In the genomic region with DNA sequence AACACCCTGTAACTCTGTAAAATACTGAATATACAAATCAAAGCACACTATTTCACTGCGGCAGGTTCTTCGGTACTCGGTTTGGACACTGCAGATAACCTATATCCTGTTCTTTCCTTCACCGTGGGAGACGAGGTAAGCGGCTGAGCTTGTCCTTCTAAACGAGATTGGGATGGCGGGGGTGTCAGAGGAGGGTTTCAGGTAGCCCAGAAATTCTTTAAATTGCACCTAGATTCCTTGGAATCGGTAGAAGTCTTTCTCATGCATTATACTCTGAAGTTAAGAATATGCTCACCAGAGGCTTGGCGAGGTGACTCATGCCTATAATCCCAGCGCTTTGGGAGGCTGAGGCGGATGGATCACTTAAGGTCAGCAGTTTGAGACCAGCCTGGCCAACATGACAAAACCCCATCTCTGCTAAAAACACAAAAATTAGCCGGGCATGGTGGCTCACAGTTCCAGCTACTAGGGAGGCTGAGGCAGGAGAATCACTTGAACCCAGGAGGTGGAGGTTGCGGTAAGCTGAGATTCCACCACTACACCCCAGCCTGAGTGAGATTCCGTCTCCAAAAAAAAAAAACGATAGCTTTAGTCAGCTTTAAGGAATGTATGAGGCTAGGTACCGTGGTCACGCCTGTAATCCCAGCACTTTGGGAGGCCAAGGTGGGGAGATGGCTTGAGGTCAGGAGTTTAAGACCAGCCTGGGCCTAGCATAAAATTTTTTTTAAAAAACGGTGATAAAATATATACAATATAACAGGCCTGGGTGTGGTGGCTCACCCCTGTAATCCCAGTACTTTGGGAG, we compare ENCODE assay signal across 10 cellular contexts. TPM values are rescaled to one million over a fixed set of nuclear protein-coding genes. Genes with fewer than 3 reads are reported as not detected.
DNase-seq lines count a peak whose midpoint lies in the region; TF ChIP-seq lines count a peak whose summit lies in the region.
"Had no signal": no experiment of that assay in that cellular context is flagged by ENCODE, and none has a peak within 500 bp of the region (broad histone marks: within the 10 kb centered on the region; RNA-seq: fewer than 3 reads in every experiment).

No MANE protein-coding gene starts in this region.

- no peak overlapping the region for H4K8ac ChIP-seq in trophoblast cell (ENCODE audit: low read depth, low read length)

- H3K79me1 ChIP-seq in trophoblast cell (ENCODE audit: low read length) = no peaks in the 10 kb centered on the region

- no peaks in the 10 kb centered on the region for H3K4me1 ChIP-seq in trophoblast cell (ENCODE audit: control insufficient read depth in 1 of 2, insufficient read depth in 2 of 2, low read length in 2 of 2)

- no peak overlapping the region for H4K91ac ChIP-seq in trophoblast cell (ENCODE audit: low read depth, low read length)

- no peak overlapping the region for H2AFZ ChIP-seq in trophoblast cell (ENCODE audit: insufficient read depth, low read length, poor library complexity)

- no peak overlapping the region for H3K27ac ChIP-seq in trophoblast cell (ENCODE audit: low read depth, low read length)
- H3K27ac ChIP-seq: thoracic aorta had no signal

- H2BK120ac ChIP-seq in trophoblast cell (ENCODE audit: insufficient read depth, low read length, poor library complexity) = no peak overlapping the region

- DNase-seq in NCI-H82 (lab: John Stamatoyannopoulos, UW) (peak; percentile 34), NCI-H82 treated with DMSO at 0.1 percent for 48 hours (lab: John Stamatoyannopoulos, UW; ENCODE audit: unreplicated experiment) (no peak), MG63 (peak; percentile 60), trophoblast cell (peak; percentile 25 to 62), Kasumi-1 (lab: John Stamatoyannopoulos, UW) (no peak), iPS-NIHi7 (ENCODE audit: extremely low spot score) (no peak)
- DNase-seq in stimulated activated CD4-positive, alpha-beta T cell treated with anti-CD3 and anti-CD28 coated beads, Interleukin-4, amount 100 ng/mL, for 4 hours = no peak

- H3K79me2 ChIP-seq in trophoblast cell (ENCODE audit: control insufficient read depth, insufficient read depth, low read length, poor library complexity) = no peaks in the 10 kb centered on the region

- no peak overlapping the region for H3K18ac ChIP-seq in trophoblast cell (ENCODE audit: low read length)

- no peak overlapping the region for H3K4me2 ChIP-seq in trophoblast cell (ENCODE audit: low read length)

- H3K27me3 Mint-ChIP-seq in brain = no peaks in the 10 kb centered on the region

- H3K27me3 ChIP-seq in MG63 (no peaks in the 10 kb centered on the region), trophoblast cell (ENCODE audit: insufficient read depth, low read length) (no peaks in the 10 kb centered on the region)

- TF ChIP-seq CTCF in brain (conservative IDR thresholded peaks at IDR 0.05) = no peak

- H3K36me3 Mint-ChIP-seq in brain = peaks cover 19% of the 10 kb centered on the region

- H3K27ac Mint-ChIP-seq in brain = peak overlapping the region in 3 of 5 experiments; percentile 26 to 82 (median 35)
- H3K27ac Mint-ChIP-seq: activated T-helper 2 cell treated with anti-CD3 and anti-CD28 coated beads, Interferon-gamma antibody, Interleukin-2, Interleukin-4, amounts not matched to agents 10 μg/mL and 5 μg/mL and 100 μg/mL, durations not matched to agents 14 hours and 24 hours and 36 hours had no signal

- H2AK5ac ChIP-seq in trophoblast cell (ENCODE audit: low read length) = no peak overlapping the region

- H3K4ac ChIP-seq in trophoblast cell (ENCODE audit: low read depth, low read length) = no peak overlapping the region

- H3K23ac ChIP-seq in trophoblast cell (ENCODE audit: low read length) = no peak overlapping the region

- no peaks in the 10 kb centered on the region for H3K4me1 Mint-ChIP-seq in brain

- H3K4me3 ChIP-seq in MG63 = no peak overlapping the region
- H3K4me3 ChIP-seq in trophoblast cell (ENCODE audit: low read depth, low read length) = no peak overlapping the region
- H3K4me3 ChIP-seq: thoracic aorta had no signal

- no peak overlapping the region for H3K4me3 Mint-ChIP-seq in brain

- H3K9me3 Mint-ChIP-seq in brain = no peaks in the 10 kb centered on the region
- H3K9me3 Mint-ChIP-seq: activated T-helper 2 cell treated with anti-CD3 and anti-CD28 coated beads, Interferon-gamma antibody, Interleukin-2, Interleukin-4, amounts not matched to agents 10 μg/mL and 5 μg/mL and 100 μg/mL, durations not matched to agents 14 hours and 24 hours and 36 hours had no signal

- H2BK12ac ChIP-seq in trophoblast cell (ENCODE audit: low read length) = no peak overlapping the region

- H3K14ac ChIP-seq in trophoblast cell (ENCODE audit: low read length) = no peak overlapping the region

- H2BK5ac ChIP-seq in trophoblast cell (ENCODE audit: low read depth, low read length, poor library complexity) = no peak overlapping the region

- H3K36me3 ChIP-seq in MG63 = peaks cover 1% of the 10 kb centered on the region
- H3K36me3 ChIP-seq in trophoblast cell (ENCODE audit: control insufficient read depth in 1 of 2, insufficient read depth in 2 of 2, low read length in 2 of 2) = peaks cover 22 to 23% of the 10 kb centered on the region in 2 experiments

- no peak overlapping the region for H4K12ac ChIP-seq in trophoblast cell (ENCODE audit: low read depth, low read length)

- WGBS in trophoblast cell (ENCODE audit: extremely low coverage, insufficient coverage, insufficient read length) = no CpG with 5 or more reads among the region's 19 CpGs

- no peak overlapping the region for H3K9ac ChIP-seq in trophoblast cell (ENCODE audit: low read length)

- H3K9me3 ChIP-seq in MG63 (no peaks in the 10 kb centered on the region), trophoblast cell (ENCODE audit: insufficient read depth, low read depth, low read length) (no peaks in the 10 kb centered on the region)
- H3K9me3 ChIP-seq: thoracic aorta had no signal

RNA-seq across cellular contexts. Expression of gene LAT2, which starts 10.1 kb away (rescaled TPM):
- total RNA-seq in MG63 (2014; rRNA removed; shearing (Covaris generic); ENCODE audit: low replicate concordance) = 0.20 TPM in 1 of 2 replicates, not detected in the other
- 8.1 TPM for polyA plus RNA-seq in brain (ENCODE audit: insufficient read depth, low read depth, low replicate concordance)
- 0.22 and 0.30 TPM in 2 replicates for polyA plus RNA-seq in trophoblast cell (2013)

RNA-seq across cellular contexts. Expression of gene EIF4H, which starts 25.6 kb away (rescaled TPM):
- total RNA-seq in MG63 (2014; rRNA removed; shearing (Covaris generic); ENCODE audit: low replicate concordance) = 300 and 364 TPM in 2 replicates
- 337 TPM for polyA plus RNA-seq in brain (ENCODE audit: insufficient read depth, low read depth, low replicate concordance)
- polyA plus RNA-seq in trophoblast cell (2013) = 240 and 241 TPM in 2 replicates

RNA-seq across cellular contexts. Expression of gene RFC2, which starts 54.4 kb away (rescaled TPM):
- 17.3 and 27.4 TPM in 2 replicates for total RNA-seq in MG63 (2014; rRNA removed; shearing (Covaris generic); ENCODE audit: low replicate concordance)
- 83.2 TPM for polyA plus RNA-seq in brain (ENCODE audit: insufficient read depth, low read depth, low replicate concordance)
- polyA plus RNA-seq in trophoblast cell (2013) = 26.8 and 31.3 TPM in 2 replicates

Comparison
In these comparisons a context has a peak if more than half of its experiments do, and no peak if none do; other contexts are left out.
1. DNase-seq: peak in NCI-H82 (single experiment), MG63 (single experiment) and trophoblast cell (2 of 2); none in NCI-H82 treated with DMSO at 0.1 percent for 48 hours (single experiment), stimulated activated CD4-positive, alpha-beta T cell treated with anti-CD3 and anti-CD28 coated beads, Interleukin-4, amount 100 ng/mL, for 4 hours (0 of 2), Kasumi-1 (0 of 2) and iPS-NIHi7 (single experiment).